ENCODE assay signal across 7 cellular contexts in the genomic region with DNA sequence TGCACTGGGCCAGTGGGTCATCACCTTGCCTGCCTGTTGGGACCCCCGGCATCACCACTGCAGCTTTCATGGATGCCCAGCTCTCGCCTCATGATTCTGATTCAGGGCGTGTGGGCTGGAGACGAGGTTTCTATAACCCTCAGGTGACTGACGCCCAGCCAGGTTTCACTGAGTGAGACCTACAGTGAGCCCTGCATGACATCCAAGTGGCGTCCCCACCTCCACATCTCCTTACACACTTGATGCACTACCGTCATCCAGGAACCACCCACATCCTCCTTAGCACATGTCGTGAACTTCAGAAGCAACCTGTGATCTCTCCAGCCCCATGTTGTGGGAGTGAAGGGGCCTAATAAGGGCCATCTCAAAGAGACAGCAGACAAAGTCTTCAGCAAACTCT.
"Had no signal": no experiment of that assay in that cellular context is flagged by ENCODE, and none has a peak within 500 bp of the region (broad histone marks: within the 10 kb centered on the region; RNA-seq: fewer than 3 reads in every experiment).

No MANE protein-coding gene starts in this region.

- DNase-seq: H9, HCEC 1CT, HFFc6, IMR-90, KG1 had no signal

- H3K4me3 ChIP-seq: GM23338, K562 had no signal

- H3K4me3 Mint-ChIP-seq: GM23338, HFFc6 had no signal

- ATAC-seq: K562 had no signal

- H3K9me3 Mint-ChIP-seq: GM23338, H9 had no signal

- H3K27ac Mint-ChIP-seq: GM23338, H9, HFFc6 had no signal
